Comparison of ENCODE assay signal across 8 cellular contexts in genomic region chr19:13022111-13022858, GRCh38. TPM values are rescaled to one million over a fixed set of nuclear protein-coding genes. Genes with fewer than 3 reads are reported as not detected.
A peak's percentile ranks its signal among the peaks of the same experiment; 100 is the strongest.
DNase-seq lines count a peak whose midpoint lies in the region; ATAC-seq and TF ChIP-seq lines count a peak whose summit lies in the region.

No MANE protein-coding gene starts in this region.

- peak overlapping the region; percentile 73 for H3K9ac ChIP-seq in mucosa of stomach (ENCODE audit: low read length)

- H3K9me3 Mint-ChIP-seq in MCF 10A (ENCODE audit: unreplicated experiment): no peaks in the 10 kb centered on the region

- H3K27ac Mint-ChIP-seq in MCF 10A (ENCODE audit: low read depth, unreplicated experiment): peak overlapping the region; percentile 69

- TF ChIP-seq CTCF in AG09309 (IDR thresholded peaks at IDR 0.05; ENCODE audit: control insufficient read depth, insufficient read depth, low read depth, low read length, missing control alignments): no peak
- TF ChIP-seq CTCF in MCF 10A (IDR thresholded peaks at IDR 0.05; ENCODE audit: unreplicated experiment): no peak

- DNase-seq in AG09309 (ENCODE audit: low read depth): no peak
- peak; percentile 11 for DNase-seq in KBM-7
- no peak for DNase-seq in MCF 10A (ENCODE audit: unreplicated experiment)
- no peak for DNase-seq in T-helper 9 cell
- no peak for DNase-seq in stimulated activated CD4-positive, alpha-beta T cell treated with anti-CD3 and anti-CD28 coated beads, Interleukin-4, amount 100 ng/mL, for 1 hour

- no peaks in the 10 kb centered on the region for H3K27me3 Mint-ChIP-seq in MCF 10A (ENCODE audit: insufficient read depth, unreplicated experiment)

- H3K4me1 ChIP-seq in mucosa of stomach (ENCODE audit: control insufficient read depth, insufficient read depth, low read length): peaks cover 72% of the 10 kb centered on the region

- peak overlapping the region; percentile 69 for H3K4me3 Mint-ChIP-seq in MCF 10A (ENCODE audit: unreplicated experiment)

- H3K9me3 ChIP-seq in mucosa of stomach (ENCODE audit: control insufficient read depth, low read length): no peaks in the 10 kb centered on the region

- BruUV-seq in MCF 10A (replicated peaks; lab: Mats Ljungman, UMichigan): no TSS peak

- in situ Hi-C loops in KBM-7 (cut with MboI; ENCODE audit: low pct_unique_long_range_greater_than_20kb, low sequenced_read_pairs): no loop called here

- ATAC-seq in GM18909 (IDR thresholded peaks at IDR 0.05; ENCODE audit: poor library complexity, unreplicated experiment) (no peak), HG03025 (IDR thresholded peaks at IDR 0.05; ENCODE audit: low FRiP score, unreplicated experiment) (no peak)

- peaks cover 55% of the 10 kb centered on the region for H3K4me1 Mint-ChIP-seq in MCF 10A (ENCODE audit: insufficient read depth, unreplicated experiment)

- CTCF ChIA-PET in MCF 10A (lab: Yijun Ruan, JAX): interaction anchor here (0.9 to 2.3 kb wide), 4 partner anchors 9 to 94 kb away, joined by 3 to 8 read pairs (median 6); partner anchors contain the start of gene TRMT1

- H3K36me3 Mint-ChIP-seq in MCF 10A (ENCODE audit: insufficient read depth, unreplicated experiment): peaks cover 6% of the 10 kb centered on the region

- H3K4me3 ChIP-seq in AG09309 (ENCODE audit: control insufficient read depth, low read depth, low read length): peak overlapping the region; percentile 62
- peak overlapping the region; percentile 9 for H3K4me3 ChIP-seq in mucosa of stomach (ENCODE audit: low read length)

- POLR2A ChIA-PET in MCF 10A (lab: Yijun Ruan, JAX): interaction anchor here (0.6 to 2.4 kb wide), 5 partner anchors 8 to 304 kb away, joined by 3 to 30 read pairs (median 7); no protein-coding TSS in a partner anchor

- intact Hi-C loops in MCF 10A (cut with micrococcal nuclease): loop anchor here (5.0 kb wide), 1 partner anchor 40 kb away; no protein-coding TSS in a partner anchor

- H3K36me3 ChIP-seq in mucosa of stomach (ENCODE audit: control insufficient read depth, insufficient read depth, low read length): no peaks in the 10 kb centered on the region

- no peaks in the 10 kb centered on the region for H3K27me3 ChIP-seq in mucosa of stomach (ENCODE audit: control insufficient read depth, insufficient read depth, low read length)

RNA-seq across cellular contexts. Expression of gene NFIX, which starts 27.0 kb away (rescaled TPM):
- total RNA-seq in MCF 10A (2022): 26.9 and 27.2 TPM in 2 replicates

RNA-seq across cellular contexts. Expression of gene DAND5, which starts 52.9 kb away (rescaled TPM):
- total RNA-seq in MCF 10A (2022): not detected in 2 replicates
